ENCODE assay signal across 17 cellular contexts in genomic region chr3:53287413-53287734, GRCh38. TPM values are rescaled to one million over a fixed set of nuclear protein-coding genes. Genes with fewer than 3 reads are reported as not detected.
DNase-seq lines count a peak whose midpoint lies in the region; ATAC-seq and TF ChIP-seq lines count a peak whose summit lies in the region.
"Had no signal": no experiment of that assay in that cellular context is flagged by ENCODE, and none has a peak within 500 bp of the region (broad histone marks: within the 10 kb centered on the region; RNA-seq: fewer than 3 reads in every experiment).

No MANE protein-coding gene starts in this region.

- peak; percentile 61 for ATAC-seq in activated CD8-positive, alpha-beta T cell treated with anti-CD3 and anti-CD28 coated beads for 36 hours
- no peak for ATAC-seq in activated CD8-positive, alpha-beta T cell treated with anti-CD3 and anti-CD28 coated beads, Interleukin-2, amount 10 ng/mL, durations not matched to agents 7 days and 5 days
- ATAC-seq in HG03045 (IDR thresholded peaks at IDR 0.05; ENCODE audit: unreplicated experiment) = no peak
- ATAC-seq: stimulated activated naive B cell treated with anti-CD40 and anti-IgM and Interleukin-4, amounts not matched to agents 10 μg/mL and 1 μg/mL and 100 μg/mL, for 72 hours had no signal

- no peaks in the 10 kb centered on the region for H3K9me3 Mint-ChIP-seq in activated CD8-positive, alpha-beta T cell treated with anti-CD3 and anti-CD28 coated beads for 36 hours
- no peaks in the 10 kb centered on the region for H3K9me3 Mint-ChIP-seq in activated CD8-positive, alpha-beta T cell treated with anti-CD3 and anti-CD28 coated beads, Interleukin-2, amount 10 ng/mL, durations not matched to agents 7 days and 5 days (ENCODE audit: insufficient read depth)
- H3K9me3 Mint-ChIP-seq in activated T-helper 1 cell treated with anti-CD3 and anti-CD28 coated beads, Interleukin-12 subunit alpha, Interleukin-12 subunit beta, Interleukin-2, Interleukin-4 antibody, amounts not matched to agents 30 ng/mL and 10 ng/mL and 1 ng/mL, durations not matched to agents 14 hours and 24 hours and 36 hours = no peaks in the 10 kb centered on the region
- H3K9me3 Mint-ChIP-seq: stimulated activated naive B cell treated with anti-CD40 and anti-IgM and Interleukin-4, amounts not matched to agents 10 μg/mL and 1 μg/mL and 100 μg/mL, for 72 hours had no signal

- no peak overlapping the region for H2AFZ ChIP-seq in smooth muscle cell (ENCODE audit: low read depth)

- 86 to 93% methylated on average over 1 of the region's 1 CpG for WGBS in esophagus squamous epithelium, 2 donors
- 89% methylated on average over 1 of the region's 1 CpG for WGBS in smooth muscle cell (ENCODE audit: low lambda C conversion rate)
- WGBS in prostate gland = 86% methylated on average over 1 of the region's 1 CpG

- TF ChIP-seq CTCF in activated CD8-positive, alpha-beta T cell treated with anti-CD3 and anti-CD28 coated beads for 36 hours (IDR thresholded peaks at IDR 0.05) = no peak
- TF ChIP-seq CTCF in esophagus squamous epithelium (IDR thresholded peaks at IDR 0.05) = no peak
- TF ChIP-seq CTCF in smooth muscle cell (IDR thresholded peaks at IDR 0.05; ENCODE audit: borderline replicate concordance, insufficient read depth, poor library complexity, severe bottlenecking) = no peak
- no peak for TF ChIP-seq CTCF in prostate gland (IDR thresholded peaks at IDR 0.05)

- H3F3A ChIP-seq in smooth muscle cell (ENCODE audit: low read depth) = peaks cover 3% of the 10 kb centered on the region

- no peak overlapping the region for H3K4me3 ChIP-seq in esophagus squamous epithelium
- no peak overlapping the region for H3K4me3 ChIP-seq in smooth muscle cell
- no peak overlapping the region for H3K4me3 ChIP-seq in prostate gland
- H3K4me3 ChIP-seq: colonic mucosa, SJCRH30, vagina had no signal

- POLR2A ChIA-PET in activated CD8-positive, alpha-beta T cell treated with anti-CD3 and anti-CD28 coated beads for 36 hours (lab: Charles Lee) = interaction anchor here (1.3 kb wide), 1 partner anchor 26 kb away, joined by 3 read pairs; no protein-coding TSS in a partner anchor
- POLR2A ChIA-PET in activated CD8-positive, alpha-beta T cell treated with anti-CD3 and anti-CD28 coated beads, Interleukin-2, amount 10 ng/mL, durations not matched to agents 7 days and 5 days (lab: Charles Lee) = no interaction called here

- H3K4me3 Mint-ChIP-seq in activated CD8-positive, alpha-beta T cell treated with anti-CD3 and anti-CD28 coated beads for 36 hours = no peak overlapping the region
- H3K4me3 Mint-ChIP-seq in activated CD8-positive, alpha-beta T cell treated with anti-CD3 and anti-CD28 coated beads, Interleukin-2, amount 10 ng/mL, durations not matched to agents 7 days and 5 days = no peak overlapping the region
- H3K4me3 Mint-ChIP-seq in activated T-helper 1 cell treated with anti-CD3 and anti-CD28 coated beads, Interleukin-12 subunit alpha, Interleukin-12 subunit beta, Interleukin-2, Interleukin-4 antibody, amounts not matched to agents 30 ng/mL and 10 ng/mL and 1 ng/mL, durations not matched to agents 14 hours and 24 hours and 36 hours = no peak overlapping the region
- H3K4me3 Mint-ChIP-seq: stimulated activated naive B cell treated with anti-CD40 and anti-IgM and Interleukin-4, amounts not matched to agents 10 μg/mL and 1 μg/mL and 100 μg/mL, for 72 hours had no signal

- H3K9ac ChIP-seq in smooth muscle cell (ENCODE audit: low read depth) = no peak overlapping the region

- peak overlapping the region; percentile 76 for H3K27ac Mint-ChIP-seq in activated CD8-positive, alpha-beta T cell treated with anti-CD3 and anti-CD28 coated beads for 36 hours
- no peak overlapping the region for H3K27ac Mint-ChIP-seq in activated CD8-positive, alpha-beta T cell treated with anti-CD3 and anti-CD28 coated beads, Interleukin-2, amount 10 ng/mL, durations not matched to agents 7 days and 5 days
- peak overlapping the region; percentile 60 for H3K27ac Mint-ChIP-seq in activated T-helper 1 cell treated with anti-CD3 and anti-CD28 coated beads, Interleukin-12 subunit alpha, Interleukin-12 subunit beta, Interleukin-2, Interleukin-4 antibody, amounts not matched to agents 30 ng/mL and 10 ng/mL and 1 ng/mL, durations not matched to agents 14 hours and 24 hours and 36 hours

- H3K4me2 ChIP-seq in smooth muscle cell = no peak overlapping the region

- H3K36me3 ChIP-seq in esophagus squamous epithelium (peaks cover 6 to 95% (median 14%) of the 10 kb centered on the region in 3 donors), smooth muscle cell (ENCODE audit: low read depth) (peaks cover 9% of the 10 kb centered on the region), prostate gland (peaks cover 2 to 4% of the 10 kb centered on the region in 2 donors)
- H3K36me3 ChIP-seq: colonic mucosa had no signal

- peaks cover 11% of the 10 kb centered on the region for H3K4me1 Mint-ChIP-seq in activated CD8-positive, alpha-beta T cell treated with anti-CD3 and anti-CD28 coated beads for 36 hours (ENCODE audit: low read depth)
- H3K4me1 Mint-ChIP-seq in activated CD8-positive, alpha-beta T cell treated with anti-CD3 and anti-CD28 coated beads, Interleukin-2, amount 10 ng/mL, durations not matched to agents 7 days and 5 days (ENCODE audit: low read depth) = no peaks in the 10 kb centered on the region
- peaks cover 9% of the 10 kb centered on the region for H3K4me1 Mint-ChIP-seq in activated T-helper 1 cell treated with anti-CD3 and anti-CD28 coated beads, Interleukin-12 subunit alpha, Interleukin-12 subunit beta, Interleukin-2, Interleukin-4 antibody, amounts not matched to agents 30 ng/mL and 10 ng/mL and 1 ng/mL, durations not matched to agents 14 hours and 24 hours and 36 hours (ENCODE audit: low read depth)
- H3K4me1 Mint-ChIP-seq: stimulated activated naive B cell treated with anti-CD40 and anti-IgM and Interleukin-4, amounts not matched to agents 10 μg/mL and 1 μg/mL and 100 μg/mL, for 72 hours had no signal

- no peaks in the 10 kb centered on the region for H4K20me1 ChIP-seq in smooth muscle cell (ENCODE audit: low read depth)

- no peaks in the 10 kb centered on the region for H3K27me3 Mint-ChIP-seq in activated CD8-positive, alpha-beta T cell treated with anti-CD3 and anti-CD28 coated beads for 36 hours
- H3K27me3 Mint-ChIP-seq in activated CD8-positive, alpha-beta T cell treated with anti-CD3 and anti-CD28 coated beads, Interleukin-2, amount 10 ng/mL, durations not matched to agents 7 days and 5 days (ENCODE audit: low read depth) = no peaks in the 10 kb centered on the region
- H3K27me3 Mint-ChIP-seq in activated T-helper 1 cell treated with anti-CD3 and anti-CD28 coated beads, Interleukin-12 subunit alpha, Interleukin-12 subunit beta, Interleukin-2, Interleukin-4 antibody, amounts not matched to agents 30 ng/mL and 10 ng/mL and 1 ng/mL, durations not matched to agents 14 hours and 24 hours and 36 hours (ENCODE audit: insufficient read depth) = no peaks in the 10 kb centered on the region
- H3K27me3 Mint-ChIP-seq: stimulated activated naive B cell treated with anti-CD40 and anti-IgM and Interleukin-4, amounts not matched to agents 10 μg/mL and 1 μg/mL and 100 μg/mL, for 72 hours had no signal

- CTCF ChIA-PET in activated CD8-positive, alpha-beta T cell treated with anti-CD3 and anti-CD28 coated beads for 36 hours (lab: Charles Lee) = interaction anchor here (0.8 to 1.4 kb wide), 6 partner anchors 9 to 173 kb away, joined by 3 to 5 read pairs (median 4); no protein-coding TSS in a partner anchor
- CTCF ChIA-PET in activated CD8-positive, alpha-beta T cell treated with anti-CD3 and anti-CD28 coated beads, Interleukin-2, amount 10 ng/mL, durations not matched to agents 7 days and 5 days (lab: Charles Lee) = interaction anchor here (1.9 kb wide), 1 partner anchor 12 kb away, joined by 4 read pairs; no protein-coding TSS in a partner anchor

- no peaks in the 10 kb centered on the region for H3K79me2 ChIP-seq in smooth muscle cell (ENCODE audit: low read depth)

- no peaks in the 10 kb centered on the region for H3K4me1 ChIP-seq in esophagus squamous epithelium
- peaks cover 18% of the 10 kb centered on the region for H3K4me1 ChIP-seq in smooth muscle cell (ENCODE audit: low read depth)
- H3K4me1 ChIP-seq in prostate gland (replicated peaks) = no peaks in the 10 kb centered on the region
- H3K4me1 ChIP-seq: colonic mucosa, SJCRH30, vagina had no signal

- H3K27ac ChIP-seq in esophagus squamous epithelium = peak overlapping the region in 3 of 4 donors; percentile 16 to 51 (median 25)
- H3K27ac ChIP-seq in smooth muscle cell (ENCODE audit: low read depth) = peak overlapping the region; percentile 49
- H3K27ac ChIP-seq in prostate gland = no peak overlapping the region
- H3K27ac ChIP-seq: colonic mucosa, SJCRH30, vagina had no signal

- peaks cover 8% of the 10 kb centered on the region for H3K36me3 Mint-ChIP-seq in activated CD8-positive, alpha-beta T cell treated with anti-CD3 and anti-CD28 coated beads for 36 hours (ENCODE audit: low read depth)
- peaks cover 38% of the 10 kb centered on the region for H3K36me3 Mint-ChIP-seq in activated CD8-positive, alpha-beta T cell treated with anti-CD3 and anti-CD28 coated beads, Interleukin-2, amount 10 ng/mL, durations not matched to agents 7 days and 5 days (ENCODE audit: low read depth)
- H3K36me3 Mint-ChIP-seq in activated T-helper 1 cell treated with anti-CD3 and anti-CD28 coated beads, Interleukin-12 subunit alpha, Interleukin-12 subunit beta, Interleukin-2, Interleukin-4 antibody, amounts not matched to agents 30 ng/mL and 10 ng/mL and 1 ng/mL, durations not matched to agents 14 hours and 24 hours and 36 hours (ENCODE audit: low read depth) = peaks cover 30% of the 10 kb centered on the region

- TF ChIP-seq POLR2A in esophagus squamous epithelium (IDR thresholded peaks at IDR 0.05) (no peak), prostate gland (IDR thresholded peaks at IDR 0.05) (no peak)

- H3K9me3 ChIP-seq in esophagus squamous epithelium (no peaks in the 10 kb centered on the region), smooth muscle cell (replicated peaks; ENCODE audit: low read depth) (no peaks in the 10 kb centered on the region), prostate gland (no peaks in the 10 kb centered on the region)
- H3K9me3 ChIP-seq: colonic mucosa, SJCRH30, vagina had no signal

- no peak for DNase-seq in activated CD8-positive, alpha-beta T cell treated with anti-CD3 and anti-CD28 coated beads for 36 hours
- DNase-seq in activated CD8-positive, alpha-beta T cell treated with anti-CD3 and anti-CD28 coated beads, Interleukin-2, amount 10 ng/mL, durations not matched to agents 7 days and 5 days = no peak
- DNase-seq in activated T-helper 1 cell treated with anti-CD3 and anti-CD28 coated beads, Interleukin-12 subunit alpha, Interleukin-12 subunit beta, Interleukin-2, Interleukin-4 antibody, amounts not matched to agents 30 ng/mL and 10 ng/mL and 1 ng/mL, durations not matched to agents 14 hours and 24 hours and 36 hours (ENCODE audit: low spot score) = no peak
- DNase-seq in esophagus squamous epithelium (lab: John Stamatoyannopoulos, UW) (no peak), smooth muscle cell (lab: John Stamatoyannopoulos, UW; ENCODE audit: unreplicated experiment) (no peak), prostate gland (ENCODE audit: low spot score) (no peak), putamen (ENCODE audit: low spot score) (no peak)
- DNase-seq: activated CD8-positive, alpha-beta memory T cell treated with anti-CD3 and anti-CD28 coated beads, Interleukin-2, amount 50 U/mL, for 48 hours; colonic mucosa; erythroblast; NCI-H2081; NCI-H524 treated with DMSO at 0.1 percent for 48 hours; OCI-M1; SJCRH30; stimulated activated naive B cell treated with anti-CD40 and anti-IgM and Interleukin-4, amounts not matched to agents 10 μg/mL and 1 μg/mL and 100 μg/mL, for 72 hours had no signal

- no peaks in the 10 kb centered on the region for H3K27me3 ChIP-seq in esophagus squamous epithelium
- H3K27me3 ChIP-seq in smooth muscle cell (ENCODE audit: low read depth) = no peaks in the 10 kb centered on the region
- no peaks in the 10 kb centered on the region for H3K27me3 ChIP-seq in prostate gland (replicated peaks; ENCODE audit: insufficient read depth)
- H3K27me3 ChIP-seq: colonic mucosa, SJCRH30, vagina had no signal

- intact Hi-C loops in activated CD8-positive, alpha-beta T cell treated with anti-CD3 and anti-CD28 coated beads for 36 hours (cut with micrococcal nuclease) = no loop called here
- intact Hi-C loops in activated T-helper 1 cell treated with anti-CD3 and anti-CD28 coated beads, Interleukin-12 subunit alpha, Interleukin-12 subunit beta, Interleukin-2, Interleukin-4 antibody, amounts not matched to agents 30 ng/mL and 10 ng/mL and 1 ng/mL, durations not matched to agents 14 hours and 24 hours and 36 hours (cut with micrococcal nuclease) = no loop called here
- intact Hi-C loops in esophagus squamous epithelium (cut with DNase I) = no loop called here
- intact Hi-C loops in prostate gland (cut with DNase I) = no loop called here

RNA-seq across cellular contexts. Expression of gene TKT, which starts 31.6 kb away (rescaled TPM):
- 100 to 1,000 TPM; 397 to 417 TPM for total RNA-seq in activated CD8-positive, alpha-beta T cell treated with anti-CD3 and anti-CD28 coated beads for 36 hours
- 100 to 1,000 TPM; 315 to 323 TPM for total RNA-seq in activated CD8-positive, alpha-beta T cell treated with anti-CD3 and anti-CD28 coated beads, Interleukin-2, amount 10 ng/mL, durations not matched to agents 7 days and 5 days
- 332 and 351 TPM in 2 replicates for total RNA-seq in activated T-helper 1 cell treated with anti-CD3 and anti-CD28 coated beads, Interleukin-12 subunit alpha, Interleukin-12 subunit beta, Interleukin-2, Interleukin-4 antibody, amounts not matched to agents 30 ng/mL and 10 ng/mL and 1 ng/mL, durations not matched to agents 14 hours and 24 hours and 36 hours
- total RNA-seq in esophagus squamous epithelium = 100 to 1,000 TPM; 497 to 698 (median 627) TPM
- 106 and 138 TPM in 2 replicates for total RNA-seq in smooth muscle cell
- polyA plus RNA-seq in smooth muscle cell = 124 and 144 TPM in 2 replicates
- total RNA-seq in prostate gland = 100 to 1,000 TPM; 187 to 226 TPM

RNA-seq across cellular contexts. Expression of gene DCP1A, which starts 60.0 kb away (rescaled TPM):
- total RNA-seq in activated CD8-positive, alpha-beta T cell treated with anti-CD3 and anti-CD28 coated beads for 36 hours = 10 to 100 TPM; 29.9 to 32.0 TPM
- 10 to 100 TPM; 27.2 to 28.3 TPM for total RNA-seq in activated CD8-positive, alpha-beta T cell treated with anti-CD3 and anti-CD28 coated beads, Interleukin-2, amount 10 ng/mL, durations not matched to agents 7 days and 5 days
- 46.3 and 48.6 TPM in 2 replicates for total RNA-seq in activated T-helper 1 cell treated with anti-CD3 and anti-CD28 coated beads, Interleukin-12 subunit alpha, Interleukin-12 subunit beta, Interleukin-2, Interleukin-4 antibody, amounts not matched to agents 30 ng/mL and 10 ng/mL and 1 ng/mL, durations not matched to agents 14 hours and 24 hours and 36 hours
- total RNA-seq in esophagus squamous epithelium (10 to 100 TPM; 12.7 to 17.4 (median 14.2) TPM), smooth muscle cell (24.7 and 29.6 TPM in 2 replicates), prostate gland (10 to 100 TPM; 13.0 to 33.0 TPM)
- 43.5 and 51.3 TPM in 2 replicates for polyA plus RNA-seq in smooth muscle cell

Comparison
In these comparisons a context has a peak if more than half of its experiments do, and no peak if none do; other contexts are left out.
1. H3K27ac ChIP-seq: peak in esophagus squamous epithelium (3 of 4) and smooth muscle cell (single experiment); none in prostate gland (0 of 2).